In genomic region chr14:76413106-76413961, GRCh38 we compare ENCODE assay signal across 20 cellular contexts. TPM values are rescaled to one million over a fixed set of nuclear protein-coding genes. Genes with fewer than 3 reads are reported as not detected.
DNase-seq lines count a peak whose midpoint lies in the region; ATAC-seq, FAIRE-seq and TF ChIP-seq lines count a peak whose summit lies in the region.
"Had no signal": no experiment of that assay in that cellular context is flagged by ENCODE, and none has a peak within 500 bp of the region (broad histone marks: within the 10 kb centered on the region; RNA-seq: fewer than 3 reads in every experiment).

No MANE protein-coding gene starts in this region.

- no peak for TF ChIP-seq POLR2A in H1 (IDR thresholded peaks at IDR 0.05; ENCODE audit: control extremely low read depth in 1 of 2, low read depth in 2 of 2, low read length in 2 of 2)

- H3K79me2 ChIP-seq in H1 (ENCODE audit: control insufficient read depth in 1 of 2, insufficient read depth in 2 of 2, low read length in 2 of 2): no peaks in the 10 kb centered on the region

- peak overlapping the region in 1 of 4 experiments; percentile 45; a peak in 3 of 8 replicates for H3K4me3 ChIP-seq in H1 (ENCODE audit: extremely low read depth in 1 of 4, insufficient read depth in 2 of 4, low read depth in 3 of 4, low read length in 4 of 4)
- H3K4me3 ChIP-seq: GM23248 had no signal

- no peak overlapping the region; the same call in 1 of the 2 replicates for H4K8ac ChIP-seq in H1 (ENCODE audit: extremely low read depth, insufficient read depth, low read length)

- H3K23ac ChIP-seq in H1 (ENCODE audit: insufficient read length): no peak overlapping the region

- no peak overlapping the region for H4K5ac ChIP-seq in H1 (ENCODE audit: insufficient read length, low read depth, low read length)

- H3K27me3 ChIP-seq in H1 (replicated peaks in 1 of 4; ENCODE audit: control insufficient read depth in 3 of 4, extremely low read depth in 1 of 4, insufficient read depth in 3 of 4, low read length in 3 of 4): no peaks in the 10 kb centered on the region

- H2BK15ac ChIP-seq in H1 (ENCODE audit: low read length): peak overlapping the region; percentile 24; the same call in 1 of the 2 replicates

- peak overlapping the region; percentile 25 for H3K4me3 Mint-ChIP-seq in natural killer cell
- no peak overlapping the region for H3K4me3 Mint-ChIP-seq in stimulated activated memory B cell treated with anti-CD40 and anti-IgM and Interleukin-4, amounts not matched to agents 10 μg/mL and 1 μg/mL and 100 μg/mL, for 72 hours
- H3K4me3 Mint-ChIP-seq in T-helper 2 cell treated with Interferon-gamma antibody and Interleukin-4, amounts not matched to agents 5 μg/mL and 100 μg/mL, for 36 hours: no peak overlapping the region
- no peak overlapping the region for H3K4me3 Mint-ChIP-seq in activated CD4-positive, alpha-beta T cell treated with anti-CD3 and anti-CD28 coated beads, Interleukin-2, amount 10 ng/mL, durations not matched to agents 24 days and 14 days

- no peak overlapping the region for H3K27ac ChIP-seq in H1 (ENCODE audit: low read depth, low read length)
- H3K27ac ChIP-seq: GM23248, KMS-11 had no signal

- H3K23me2 ChIP-seq in H1 (ENCODE audit: low read depth, low read length): peaks cover 5% of the 10 kb centered on the region; the same call in 1 of the 2 replicates

- peak overlapping the region; percentile 93 for H2BK20ac ChIP-seq in H1 (ENCODE audit: low read length)

- H3K9ac ChIP-seq in H1 (replicated peaks in 1 of 4; ENCODE audit: extremely low read depth in 1 of 4, low read depth in 3 of 4, low read length in 3 of 4): no peak overlapping the region
- H3K9ac ChIP-seq: GM23248, KMS-11 had no signal

- H3K14ac ChIP-seq in H1 (ENCODE audit: insufficient read length): no peak overlapping the region

- DNase-seq in HTR-8/SVneo (ENCODE audit: insufficient read length, low spot score) (no peak), H1 (ENCODE audit: low read depth in 1 of 2, low spot score in 2 of 2) (no peak), natural killer cell (no peak)
- no peak for DNase-seq in T-helper 2 cell treated with Interferon-gamma antibody and Interleukin-4, amounts not matched to agents 5 μg/mL and 100 μg/mL, for 36 hours (ENCODE audit: low spot score)
- DNase-seq in activated CD4-positive, alpha-beta T cell treated with anti-CD3 and anti-CD28 coated beads, Interleukin-2, amount 10 ng/mL, durations not matched to agents 24 days and 14 days: no peak
- DNase-seq: ACHN; C1 segment of cervical spinal cord; CD8-positive, alpha-beta memory T cell; DMS53; GM23248; MV-4-11; NCI-H187 treated with DMSO at 0.1 percent for 48 hours; NCI-H510A treated with DMSO at 0.1 percent for 48 hours; NCI-H774 had no signal

- WGBS in H1 (ENCODE audit: extremely low coverage in 1 of 2, insufficient coverage in 1 of 2, insufficient read length in 1 of 2, insufficient replicate concordance in 2 of 2, low coverage in 1 of 2, low lambda C conversion rate in 2 of 2, missing lambda C conversion rate in 1 of 2), 2 experiments: 80% methylated on average over 10 of the region's 23 CpGs; no CpG with 5 or more reads in 1 of the 2 experiments

- no peaks in the 10 kb centered on the region for H3K79me1 ChIP-seq in H1 (ENCODE audit: low read depth, low read length)

- no peaks in the 10 kb centered on the region for H3K36me3 ChIP-seq in H1 (ENCODE audit: control insufficient read depth in 2 of 4, insufficient read depth in 4 of 4, low read length in 3 of 4)

- H2AK5ac ChIP-seq in H1 (ENCODE audit: low read depth, low read length): no peak overlapping the region

- no peak for TF ChIP-seq EP300 in H1 (IDR thresholded peaks at IDR 0.05; ENCODE audit: borderline replicate concordance in 1 of 2, low read depth in 2 of 2, low read length in 2 of 2)

- no peaks in the 10 kb centered on the region for H3K9me3 ChIP-seq in H1 (ENCODE audit: insufficient read depth in 2 of 2, low read depth in 1 of 2, low read length in 1 of 2)

- H3K27ac Mint-ChIP-seq in natural killer cell: no peak overlapping the region
- H3K27ac Mint-ChIP-seq in stimulated activated memory B cell treated with anti-CD40 and anti-IgM and Interleukin-4, amounts not matched to agents 10 μg/mL and 1 μg/mL and 100 μg/mL, for 72 hours: no peak overlapping the region
- H3K27ac Mint-ChIP-seq in T-helper 2 cell treated with Interferon-gamma antibody and Interleukin-4, amounts not matched to agents 5 μg/mL and 100 μg/mL, for 36 hours: no peak overlapping the region
- no peak overlapping the region for H3K27ac Mint-ChIP-seq in activated CD4-positive, alpha-beta T cell treated with anti-CD3 and anti-CD28 coated beads, Interleukin-2, amount 10 ng/mL, durations not matched to agents 24 days and 14 days
- H3K27ac Mint-ChIP-seq: CD8-positive, alpha-beta memory T cell had no signal

- no peaks in the 10 kb centered on the region for H3K9me3 Mint-ChIP-seq in natural killer cell
- H3K9me3 Mint-ChIP-seq in stimulated activated memory B cell treated with anti-CD40 and anti-IgM and Interleukin-4, amounts not matched to agents 10 μg/mL and 1 μg/mL and 100 μg/mL, for 72 hours: no peaks in the 10 kb centered on the region
- no peaks in the 10 kb centered on the region for H3K9me3 Mint-ChIP-seq in T-helper 2 cell treated with Interferon-gamma antibody and Interleukin-4, amounts not matched to agents 5 μg/mL and 100 μg/mL, for 36 hours
- no peaks in the 10 kb centered on the region for H3K9me3 Mint-ChIP-seq in activated CD4-positive, alpha-beta T cell treated with anti-CD3 and anti-CD28 coated beads, Interleukin-2, amount 10 ng/mL, durations not matched to agents 24 days and 14 days
- H3K9me3 Mint-ChIP-seq: CD8-positive, alpha-beta memory T cell had no signal

- intact Hi-C loops in natural killer cell (cut with micrococcal nuclease): no loop called here
- intact Hi-C loops in activated CD4-positive, alpha-beta T cell treated with anti-CD3 and anti-CD28 coated beads, Interleukin-2, amount 10 ng/mL, durations not matched to agents 24 days and 14 days (cut with micrococcal nuclease): no loop called here

- peak overlapping the region; percentile 87; the same call in 1 of the 2 replicates for H2BK12ac ChIP-seq in H1 (ENCODE audit: low read depth, low read length)

- peak overlapping the region; percentile 5 for H3K18ac ChIP-seq in H1 (ENCODE audit: extremely low read depth, low read length)

- FAIRE-seq in HTR-8/SVneo (lab: Jason Lieb, UNC): peak; percentile 60
- no peak for FAIRE-seq in H1 (lab: Jason Lieb, UNC)
- FAIRE-seq: RCC 7860 had no signal

- POLR2A ChIA-PET in H1 (lab: Charles Lee; ENCODE audit: partially characterized antibody): interaction anchor here (1.7 kb wide), 1 partner anchor 8 kb away, joined by 3 read pairs; no protein-coding TSS in a partner anchor

- CTCF ChIA-PET in H1 (lab: Charles Lee; ENCODE audit: partially characterized antibody): interaction anchor here (0.8 to 1.8 kb wide), 8 partner anchors 8 to 135 kb away, joined by 3 to 5 read pairs (median 3); no protein-coding TSS in a partner anchor

- TF ChIP-seq CTCF in H1 (IDR thresholded peaks at IDR 0.05; ENCODE audit: control extremely low read depth in 1 of 3, insufficient read depth in 1 of 3, low read depth in 1 of 3, low read length in 3 of 3) (no peak), natural killer cell (IDR thresholded peaks at IDR 0.05) (no peak)

- peak overlapping the region; percentile 55 for H3K4ac ChIP-seq in H1 (replicated peaks; ENCODE audit: insufficient read length, low read depth, low read length)

- TF ChIP-seq RAD21 in H1 (IDR thresholded peaks at IDR 0.05 in 1 of 2, conservative IDR thresholded peaks at IDR 0.05 in 1 of 2; ENCODE audit: low read depth in 2 of 2, low read length in 2 of 2): no peak

- peak overlapping the region; percentile 48 to 95; a peak in 3 of 4 replicates for H3K4me2 ChIP-seq in H1 (ENCODE audit: insufficient read depth in 1 of 2, low read depth in 2 of 2, low read length in 2 of 2)
- H3K4me2 ChIP-seq: KMS-11 had no signal

- peaks cover 29 to 37% of the 10 kb centered on the region in 2 donors for H3K27me3 Mint-ChIP-seq in natural killer cell (ENCODE audit: low read depth in 2 of 2)
- H3K27me3 Mint-ChIP-seq in stimulated activated memory B cell treated with anti-CD40 and anti-IgM and Interleukin-4, amounts not matched to agents 10 μg/mL and 1 μg/mL and 100 μg/mL, for 72 hours: peaks cover 60% of the 10 kb centered on the region
- peaks cover 34% of the 10 kb centered on the region for H3K27me3 Mint-ChIP-seq in T-helper 2 cell treated with Interferon-gamma antibody and Interleukin-4, amounts not matched to agents 5 μg/mL and 100 μg/mL, for 36 hours (ENCODE audit: low read depth)
- H3K27me3 Mint-ChIP-seq in activated CD4-positive, alpha-beta T cell treated with anti-CD3 and anti-CD28 coated beads, Interleukin-2, amount 10 ng/mL, durations not matched to agents 24 days and 14 days: peaks cover 29% of the 10 kb centered on the region

- no peak overlapping the region for H2BK120ac ChIP-seq in H1 (replicated peaks; ENCODE audit: low read depth, low read length)

- H3K36me3 Mint-ChIP-seq in natural killer cell: no peaks in the 10 kb centered on the region
- H3K36me3 Mint-ChIP-seq in stimulated activated memory B cell treated with anti-CD40 and anti-IgM and Interleukin-4, amounts not matched to agents 10 μg/mL and 1 μg/mL and 100 μg/mL, for 72 hours: no peaks in the 10 kb centered on the region
- H3K36me3 Mint-ChIP-seq in T-helper 2 cell treated with Interferon-gamma antibody and Interleukin-4, amounts not matched to agents 5 μg/mL and 100 μg/mL, for 36 hours (ENCODE audit: low read depth): no peaks in the 10 kb centered on the region
- H3K36me3 Mint-ChIP-seq in activated CD4-positive, alpha-beta T cell treated with anti-CD3 and anti-CD28 coated beads, Interleukin-2, amount 10 ng/mL, durations not matched to agents 24 days and 14 days (ENCODE audit: low read depth): no peaks in the 10 kb centered on the region

- no peak overlapping the region for H3K56ac ChIP-seq in H1 (replicated peaks; ENCODE audit: insufficient read length, low read depth, low read length)

- ATAC-seq in natural killer cell (no peak), GM18498 (IDR thresholded peaks at IDR 0.05; ENCODE audit: unreplicated experiment) (no peak)
- peak; percentile 52 for ATAC-seq in stimulated activated memory B cell treated with anti-CD40 and anti-IgM and Interleukin-4, amounts not matched to agents 10 μg/mL and 1 μg/mL and 100 μg/mL, for 72 hours
- ATAC-seq: Right ventricle myocardium inferior had no signal

- peaks cover 0 to 6% of the 10 kb centered on the region in 2 donors for H3K4me1 Mint-ChIP-seq in natural killer cell
- H3K4me1 Mint-ChIP-seq in stimulated activated memory B cell treated with anti-CD40 and anti-IgM and Interleukin-4, amounts not matched to agents 10 μg/mL and 1 μg/mL and 100 μg/mL, for 72 hours: no peaks in the 10 kb centered on the region
- no peaks in the 10 kb centered on the region for H3K4me1 Mint-ChIP-seq in T-helper 2 cell treated with Interferon-gamma antibody and Interleukin-4, amounts not matched to agents 5 μg/mL and 100 μg/mL, for 36 hours (ENCODE audit: low read depth)
- H3K4me1 Mint-ChIP-seq in activated CD4-positive, alpha-beta T cell treated with anti-CD3 and anti-CD28 coated beads, Interleukin-2, amount 10 ng/mL, durations not matched to agents 24 days and 14 days: no peaks in the 10 kb centered on the region

- no peak overlapping the region for H2AFZ ChIP-seq in H1 (ENCODE audit: low read length)
- H2AFZ ChIP-seq: GM23248 had no signal

- peaks cover 0 to 18% (median 8%) of the 10 kb centered on the region in 4 experiments; a peak in 6 of 7 replicates for H3K4me1 ChIP-seq in H1 (replicated peaks in 1 of 4; ENCODE audit: control insufficient read depth in 3 of 4, insufficient read depth in 4 of 4, low read length in 3 of 4)

- no peaks in the 10 kb centered on the region for H4K20me1 ChIP-seq in H1 (replicated peaks in 1 of 2; ENCODE audit: control insufficient read depth in 1 of 2, insufficient read depth in 2 of 2, low read length in 2 of 2)

- peak overlapping the region; percentile 25 for H4K91ac ChIP-seq in H1 (replicated peaks; ENCODE audit: insufficient read length, low read length)

- H2BK5ac ChIP-seq in H1 (ENCODE audit: low read depth, low read length): no peak overlapping the region

RNA-seq across cellular contexts. Expression of gene ESRRB, which starts 37.4 kb away (rescaled TPM):
- 0.45 and 0.48 TPM in 2 replicates for total RNA-seq in H1 (2021; fragmentation: NEBNext Ultra II Directional; extraction: Animal tissue kit (Norgen Biotek cat#: 25700))
- polyA plus RNA-seq in H1 (2011; rRNA removed): 0.19 and 0.29 TPM in 2 replicates
- polyA plus RNA-seq in H1 (2011; cell fraction: cytosol; rRNA removed): 0.19 TPM
- 0.40 TPM for polyA plus RNA-seq in H1 (2011; cell fraction: nucleus; rRNA removed)
- polyA plus RNA-seq in H1 (2012, experiment 1 of 2): 0.11 to 0.17 TPM (median 0.15 TPM) in 3 of 4 replicates, not detected in the other
- polyA plus RNA-seq in H1 (2012, experiment 2 of 2): 0.12 TPM
- polyA plus RNA-seq in H1 (2013, experiment 1 of 2): 0.32 TPM
- polyA plus RNA-seq in H1 (2013, experiment 2 of 2): 0.39 TPM
- 0.12 and 0.41 TPM in 2 replicates for polyA minus RNA-seq in H1 (2011; rRNA and poly(A)+ RNA removed)
- polyA minus RNA-seq in H1 (2011; cell fraction: cytosol; rRNA and poly(A)+ RNA removed): not detected
- polyA minus RNA-seq in H1 (2011; cell fraction: nucleus; rRNA and poly(A)+ RNA removed): not detected
- 1 to 10 TPM in 1 of 3 donors, under 1 TPM in 1, not detected in 1; 0.45 to 1.3 TPM for total RNA-seq in natural killer cell
- total RNA-seq in activated CD4-positive, alpha-beta T cell treated with anti-CD3 and anti-CD28 coated beads, Interleukin-2, amount 10 ng/mL, durations not matched to agents 24 days and 14 days: 0.05 and 0.09 TPM in 2 replicates
- total RNA-seq: CD8-positive, alpha-beta memory T cell; GM23248; SK-MEL-5 had no signal
- polyA plus RNA-seq: CD8-positive, alpha-beta memory T cell; GM23248 had no signal
